ENCODE assay signal across 24 cellular contexts in the genomic region with DNA sequence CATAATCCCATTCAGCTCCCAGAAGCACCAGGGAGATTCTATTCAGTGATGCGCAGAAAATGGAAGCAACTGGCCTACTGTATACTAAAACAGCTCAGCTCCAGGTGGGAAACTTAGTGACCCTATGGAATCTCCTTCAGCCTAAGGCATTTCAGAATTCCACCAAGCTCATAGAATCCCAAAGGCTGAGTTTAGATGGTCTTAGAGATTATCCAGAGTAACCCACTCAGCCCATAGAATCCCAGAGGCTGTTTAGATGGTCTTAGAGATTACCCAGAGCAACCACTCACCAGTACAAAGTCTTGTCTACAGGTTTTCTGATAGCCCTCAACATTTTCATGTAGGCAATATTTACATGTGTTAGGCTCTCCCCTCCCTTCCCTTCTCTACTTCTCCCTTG.
"Had no signal": no experiment of that assay in that cellular context is flagged by ENCODE, and none has a peak within 500 bp of the region (broad histone marks: within the 10 kb centered on the region; RNA-seq: fewer than 3 reads in every experiment).

No MANE protein-coding gene starts in this region.

- H3K27me3 ChIP-seq: pancreas, suprapubic skin, tibial artery, uterus had no signal

- H3K4me3 ChIP-seq: left lung, lower lobe of right lung, pancreas, prostate gland, skin epidermis, suprapubic skin, thoracic aorta, tibial artery, uterus had no signal

- DNase-seq: hippocampal formation; kidney; left colon; left lung; lower lobe of right lung; mammary epithelial cell; mesenchymal stem cell; naive B cell; nucleus accumbens; pancreas; posterior cingulate gyrus; retina; right cardiac atrium; stimulated activated CD4-positive, alpha-beta T cell treated with anti-CD3 and anti-CD28 coated beads, Interleukin-12 subunit alpha, Interleukin-12 subunit beta, amount 100 ng/mL, for 4 hours; stimulated activated CD4-positive, alpha-beta T cell treated with anti-CD3 and anti-CD28 coated beads, Interleukin-15, amount 100 ng/mL, for 24 hours; stimulated activated CD4-positive, alpha-beta T cell treated with anti-CD3 and anti-CD28 coated beads, Interleukin-2, amount 100 ng/mL, for 24 hours; stimulated activated CD4-positive, alpha-beta T cell treated with anti-CD3 and anti-CD28 coated beads, Interleukin-4, amount 100 ng/mL, for 1 hour; stimulated activated naive CD4-positive, alpha-beta T cell; tibial artery; uterus had no signal

- H3K27ac ChIP-seq: left lung, lower lobe of right lung, pancreas, prostate gland, skin epidermis, suprapubic skin, thoracic aorta, tibial artery, uterus had no signal

- H3K4me1 ChIP-seq: left lung, prostate gland, tibial artery had no signal

- H3K36me3 ChIP-seq: left lung, lower lobe of right lung, pancreas, prostate gland, suprapubic skin, thoracic aorta, tibial artery, uterus had no signal

- H3K9me3 ChIP-seq: left lung, lower lobe of right lung, pancreas, prostate gland, suprapubic skin, thoracic aorta, tibial artery, uterus had no signal
